ENCODE assay signal across 1 cellular context in genomic region chr15:51448592-51449494, GRCh38.
TF ChIP-seq lines count a peak whose summit lies in the region.

No MANE protein-coding gene starts in this region.

TF ChIP-seq in K562, 482 proteins besides CTCF, POLR2A, EP300 and RAD21 (continued from another document):
- TF ChIP-seq, protein P1, sequence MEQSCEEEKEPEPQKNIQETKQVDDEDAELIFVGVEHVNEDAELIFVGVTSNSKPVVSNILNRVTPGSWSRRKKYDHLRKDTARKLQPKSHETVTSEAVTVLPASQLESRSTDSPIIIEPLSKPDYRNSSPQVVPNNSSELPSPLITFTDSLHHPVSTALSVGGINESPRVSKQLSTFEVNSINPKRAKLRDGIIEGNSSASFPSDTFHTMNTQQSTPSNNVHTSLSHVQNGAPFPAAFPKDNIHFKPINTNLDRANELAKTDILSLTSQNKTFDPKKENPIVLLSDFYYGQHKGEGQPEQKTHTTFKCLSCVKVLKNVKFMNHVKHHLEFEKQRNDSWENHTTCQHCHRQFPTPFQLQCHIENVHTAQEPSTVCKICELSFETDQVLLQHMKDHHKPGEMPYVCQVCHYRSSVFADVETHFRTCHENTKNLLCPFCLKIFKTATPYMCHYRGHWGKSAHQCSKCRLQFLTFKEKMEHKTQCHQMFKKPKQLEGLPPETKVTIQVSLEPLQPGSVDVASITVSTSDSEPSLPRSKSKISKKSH (CRISPR knock-in tag; IDR thresholded peaks at IDR 0.05) = no peak
- TF ChIP-seq SLC30A9 (CRISPR knock-in tag; IDR thresholded peaks at IDR 0.05) (no peak), MAFF (IDR thresholded peaks at IDR 0.05; ENCODE audit: low read length) (peak; percentile 23; the same call in 1 of the 2 replicates), ZNF699 (CRISPR knock-in tag; IDR thresholded peaks at IDR 0.05; ENCODE audit: insufficient replicate concordance) (no peak), ZNF316 (IDR thresholded peaks at IDR 0.05) (peak; percentile 66; the same call in 1 of the 2 replicates), FOXP1 (CRISPR knock-in tag; IDR thresholded peaks at IDR 0.05) (no peak)
- TF ChIP-seq, protein P2, sequence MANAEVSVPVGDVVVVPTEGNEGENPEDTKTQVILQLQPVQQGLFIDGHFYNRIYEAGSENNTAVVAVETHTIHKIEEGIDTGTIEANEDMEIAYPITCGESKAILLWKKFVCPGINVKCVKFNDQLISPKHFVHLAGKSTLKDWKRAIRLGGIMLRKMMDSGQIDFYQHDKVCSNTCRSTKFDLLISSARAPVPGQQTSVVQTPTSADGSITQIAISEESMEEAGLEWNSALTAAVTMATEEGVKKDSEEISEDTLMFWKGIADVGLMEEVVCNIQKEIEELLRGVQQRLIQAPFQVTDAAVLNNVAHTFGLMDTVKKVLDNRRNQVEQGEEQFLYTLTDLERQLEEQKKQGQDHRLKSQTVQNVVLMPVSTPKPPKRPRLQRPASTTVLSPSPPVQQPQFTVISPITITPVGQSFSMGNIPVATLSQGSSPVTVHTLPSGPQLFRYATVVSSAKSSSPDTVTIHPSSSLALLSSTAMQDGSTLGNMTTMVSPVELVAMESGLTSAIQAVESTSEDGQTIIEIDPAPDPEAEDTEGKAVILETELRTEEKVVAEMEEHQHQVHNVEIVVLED (CRISPR knock-in tag; IDR thresholded peaks at IDR 0.05) = no peak
- TF ChIP-seq, protein P3, sequence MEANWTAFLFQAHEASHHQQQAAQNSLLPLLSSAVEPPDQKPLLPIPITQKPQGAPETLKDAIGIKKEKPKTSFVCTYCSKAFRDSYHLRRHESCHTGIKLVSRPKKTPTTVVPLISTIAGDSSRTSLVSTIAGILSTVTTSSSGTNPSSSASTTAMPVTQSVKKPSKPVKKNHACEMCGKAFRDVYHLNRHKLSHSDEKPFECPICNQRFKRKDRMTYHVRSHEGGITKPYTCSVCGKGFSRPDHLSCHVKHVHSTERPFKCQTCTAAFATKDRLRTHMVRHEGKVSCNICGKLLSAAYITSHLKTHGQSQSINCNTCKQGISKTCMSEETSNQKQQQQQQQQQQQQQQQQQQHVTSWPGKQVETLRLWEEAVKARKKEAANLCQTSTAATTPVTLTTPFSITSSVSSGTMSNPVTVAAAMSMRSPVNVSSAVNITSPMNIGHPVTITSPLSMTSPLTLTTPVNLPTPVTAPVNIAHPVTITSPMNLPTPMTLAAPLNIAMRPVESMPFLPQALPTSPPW (CRISPR knock-in tag; IDR thresholded peaks at IDR 0.05) = no peak
